8 cellular contexts compared by ENCODE assay signal in the genomic region with DNA sequence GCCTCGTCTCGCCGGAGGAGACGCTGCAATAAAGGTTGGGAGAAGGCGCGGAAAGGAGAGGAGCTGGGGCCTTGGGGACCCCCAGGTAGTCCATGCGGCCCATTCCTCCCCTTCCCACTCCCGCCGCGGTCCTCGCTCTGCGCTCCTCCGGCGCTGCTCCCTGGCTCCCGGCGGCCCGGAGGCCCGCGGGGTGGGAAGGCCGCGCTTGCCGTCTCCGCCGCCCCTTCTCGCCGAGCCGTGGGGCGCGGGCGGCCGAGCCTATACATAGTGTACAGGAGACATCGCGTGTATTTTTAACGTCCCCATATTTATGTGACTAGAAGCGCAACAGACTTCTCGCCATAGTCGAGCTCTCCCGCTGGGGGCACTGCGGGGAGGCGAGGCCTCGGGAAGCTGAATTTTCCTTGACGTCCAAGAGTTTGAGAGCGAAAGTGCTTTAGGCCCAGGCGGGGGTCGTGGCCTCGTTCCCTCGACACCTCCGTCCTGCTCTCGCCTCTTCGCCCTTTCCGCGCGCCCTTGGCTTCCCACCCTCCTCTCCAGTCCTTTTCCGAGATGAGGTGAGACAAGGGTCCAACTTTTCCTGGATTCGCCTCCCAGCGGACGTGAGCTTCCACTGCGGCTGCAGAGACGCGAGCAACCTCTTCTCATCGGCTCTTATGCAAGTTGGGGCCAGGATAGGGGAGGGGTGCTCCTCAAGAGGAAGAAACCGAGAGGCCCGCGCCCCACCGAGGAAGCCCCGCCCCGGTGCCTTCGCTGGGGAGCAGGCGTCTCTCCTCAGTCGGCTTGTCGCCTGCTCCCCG. TPM values are rescaled to one million over a fixed set of nuclear protein-coding genes. Genes with fewer than 3 reads are reported as not detected.
DNase-seq lines count a peak whose midpoint lies in the region; ATAC-seq and TF ChIP-seq lines count a peak whose summit lies in the region.

No MANE protein-coding gene starts in this region.

- H3K4me1 Mint-ChIP-seq in neural progenitor cell, result peaks cover 11% of the 10 kb centered on the region

- H3K36me3 ChIP-seq in DND-41 (ENCODE audit: insufficient read depth, low read length), result peaks cover 41% of the 10 kb centered on the region
- no peaks in the 10 kb centered on the region for H3K36me3 ChIP-seq in neural progenitor cell

- H3K9me3 ChIP-seq in DND-41 (ENCODE audit: insufficient read depth, low read length, severe bottlenecking), result no peaks in the 10 kb centered on the region
- no peaks in the 10 kb centered on the region for H3K9me3 ChIP-seq in neural progenitor cell (ENCODE audit: low read depth)

- no peak overlapping the region for H3K4me3 ChIP-seq in DND-41 (ENCODE audit: low read depth in 1 of 2, low read length in 2 of 2)
- H3K4me3 ChIP-seq in neural progenitor cell, result peak overlapping the region; percentile 42

- H3F3A ChIP-seq in neural progenitor cell (ENCODE audit: low read depth), result peaks cover 23% of the 10 kb centered on the region

- H4K20me1 ChIP-seq in DND-41 (ENCODE audit: insufficient read depth, low read length), result peaks cover 79% of the 10 kb centered on the region
- H4K20me1 ChIP-seq in neural progenitor cell (ENCODE audit: low read depth), result peaks cover 82% of the 10 kb centered on the region

- peaks cover 41% of the 10 kb centered on the region for H3K27me3 Mint-ChIP-seq in neural progenitor cell (ENCODE audit: insufficient read depth, low read depth)

- DNase-seq in DND-41 (no peak), SKM-1 (lab: John Stamatoyannopoulos, UW; ENCODE audit: unreplicated experiment) (peak; percentile 24), fibroblast of the conjunctiva (ENCODE audit: low read depth) (peak; percentile 16), neural progenitor cell (ENCODE audit: low spot score) (peak; percentile 80), HuH-7.5 (ENCODE audit: low spot score) (no peak)
- no peak for DNase-seq in stimulated activated CD4-positive, alpha-beta T cell treated with anti-CD3 and anti-CD28 coated beads, Interleukin-4, amount 100 ng/mL, for 4 hours

- peaks cover 38% of the 10 kb centered on the region for H3K36me3 Mint-ChIP-seq in neural progenitor cell

- H3K4me1 ChIP-seq in DND-41 (ENCODE audit: insufficient read depth, low read length), result peaks cover 16% of the 10 kb centered on the region
- peaks cover 13% of the 10 kb centered on the region for H3K4me1 ChIP-seq in neural progenitor cell

- H3K9ac ChIP-seq in DND-41 (ENCODE audit: low read depth, low read length) (no peak overlapping the region), neural progenitor cell (no peak overlapping the region)

- ATAC-seq in DND-41 (ENCODE audit: insufficient read depth, low read depth) (peak; percentile 7; the same call in 1 of the 3 replicates), HG03039 (IDR thresholded peaks at IDR 0.05; ENCODE audit: unreplicated experiment) (no peak), GM19351 (IDR thresholded peaks at IDR 0.05; ENCODE audit: unreplicated experiment) (no peak)

- H3K4me3 Mint-ChIP-seq in neural progenitor cell, result peak overlapping the region; percentile 72

- H3K79me2 ChIP-seq in DND-41 (ENCODE audit: insufficient read depth, low read length), result no peaks in the 10 kb centered on the region
- H3K79me2 ChIP-seq in neural progenitor cell (ENCODE audit: low read depth), result no peaks in the 10 kb centered on the region

- no peaks in the 10 kb centered on the region for H3K27me3 ChIP-seq in DND-41 (ENCODE audit: insufficient read depth, low read length, poor library complexity)
- peaks cover 77% of the 10 kb centered on the region for H3K27me3 ChIP-seq in neural progenitor cell

- H3K27ac Mint-ChIP-seq in neural progenitor cell, result no peak overlapping the region

- H3K9me3 Mint-ChIP-seq in neural progenitor cell, result no peaks in the 10 kb centered on the region

- TF ChIP-seq CTCF in DND-41 (IDR thresholded peaks at IDR 0.05; ENCODE audit: borderline replicate concordance, extremely low read depth, low read length, poor library complexity, severe bottlenecking) (no peak), neural progenitor cell (IDR thresholded peaks at IDR 0.05) (peak; percentile 46)

- H3K27ac ChIP-seq in DND-41 (ENCODE audit: low read length) (no peak overlapping the region), neural progenitor cell (no peak overlapping the region)

- H2AFZ ChIP-seq in DND-41 (ENCODE audit: low read depth, low read length) (no peak overlapping the region), neural progenitor cell (replicated peaks) (no peak overlapping the region)

- no peak overlapping the region for H3K4me2 ChIP-seq in DND-41 (ENCODE audit: insufficient read depth, low read length)
- H3K4me2 ChIP-seq in neural progenitor cell, result peak overlapping the region; percentile 78

RNA-seq across cellular contexts. Expression of gene SLC12A5, which starts 29.0 kb away (rescaled TPM):
- total RNA-seq in neural progenitor cell (ENCODE audit: low replicate concordance), result 0.37 and 0.77 TPM in 2 replicates

RNA-seq across cellular contexts. Expression of gene NCOA5, which starts 31.7 kb away (rescaled TPM):
- total RNA-seq in neural progenitor cell (ENCODE audit: low replicate concordance), result 10.3 and 18.4 TPM in 2 replicates

RNA-seq across cellular contexts. Expression of gene MMP9, which starts 49.3 kb away (rescaled TPM):
- total RNA-seq in neural progenitor cell (ENCODE audit: low replicate concordance), result 0.15 TPM in 1 of 2 replicates, not detected in the other

Comparison
In these comparisons a context has a peak if more than half of its experiments do, and no peak if none do; other contexts are left out.
1. DNase-seq: peak in SKM-1 (single experiment), fibroblast of the conjunctiva (single experiment) and neural progenitor cell (single experiment); none in DND-41 (single experiment), HuH-7.5 (single experiment) and stimulated activated CD4-positive, alpha-beta T cell treated with anti-CD3 and anti-CD28 coated beads, Interleukin-4, amount 100 ng/mL, for 4 hours (0 of 2).